Comparison of ENCODE assay signal across 8 cellular contexts in genomic region chr19:48994035-48994386, GRCh38. TPM values are rescaled to one million over a fixed set of nuclear protein-coding genes. Genes with fewer than 3 reads are reported as not detected.
A peak's percentile ranks its signal among the peaks of the same experiment; 100 is the strongest.
DNase-seq lines count a peak whose midpoint lies in the region; ATAC-seq lines count a peak whose summit lies in the region.
"Had no signal": no experiment of that assay in that cellular context is flagged by ENCODE, and none has a peak within 500 bp of the region (broad histone marks: within the 10 kb centered on the region; RNA-seq: fewer than 3 reads in every experiment).

No MANE protein-coding gene starts in this region.

- no peaks in the 10 kb centered on the region for H3K27me3 Mint-ChIP-seq in activated CD4-positive, alpha-beta memory T cell treated with anti-CD3 and anti-CD28 coated beads, Interleukin-2, amount 10 ng/mL, durations not matched to agents 7 days and 5 days
- no peaks in the 10 kb centered on the region for H3K27me3 Mint-ChIP-seq in stimulated activated memory B cell treated with anti-CD40 and anti-IgM and Interleukin-4, amounts not matched to agents 10 μg/mL and 1 μg/mL and 100 μg/mL, for 72 hours

- H3K9me3 Mint-ChIP-seq in activated CD4-positive, alpha-beta memory T cell treated with anti-CD3 and anti-CD28 coated beads, Interleukin-2, amount 10 ng/mL, durations not matched to agents 7 days and 5 days: no peaks in the 10 kb centered on the region
- no peaks in the 10 kb centered on the region for H3K9me3 Mint-ChIP-seq in stimulated activated memory B cell treated with anti-CD40 and anti-IgM and Interleukin-4, amounts not matched to agents 10 μg/mL and 1 μg/mL and 100 μg/mL, for 72 hours

- peak overlapping the region; percentile 37 for H3K9ac ChIP-seq in HUES48 (ENCODE audit: low read depth, low read length)

- DNase-seq in activated CD4-positive, alpha-beta memory T cell treated with anti-CD3 and anti-CD28 coated beads, Interleukin-2, amount 10 ng/mL, durations not matched to agents 7 days and 5 days: no peak
- no peak for DNase-seq in NCI-H1436 (lab: John Stamatoyannopoulos, UW)

- peaks cover 27% of the 10 kb centered on the region for H3K36me3 Mint-ChIP-seq in activated CD4-positive, alpha-beta memory T cell treated with anti-CD3 and anti-CD28 coated beads, Interleukin-2, amount 10 ng/mL, durations not matched to agents 7 days and 5 days (ENCODE audit: low read depth)
- peaks cover 35% of the 10 kb centered on the region for H3K36me3 Mint-ChIP-seq in stimulated activated memory B cell treated with anti-CD40 and anti-IgM and Interleukin-4, amounts not matched to agents 10 μg/mL and 1 μg/mL and 100 μg/mL, for 72 hours

- peak overlapping the region; percentile 82 for H3K27ac ChIP-seq in HUES48 (ENCODE audit: low read depth, low read length)

- peak overlapping the region; percentile 95 for H3K27ac Mint-ChIP-seq in activated CD4-positive, alpha-beta memory T cell treated with anti-CD3 and anti-CD28 coated beads, Interleukin-2, amount 10 ng/mL, durations not matched to agents 7 days and 5 days
- peak overlapping the region; percentile 93 for H3K27ac Mint-ChIP-seq in stimulated activated memory B cell treated with anti-CD40 and anti-IgM and Interleukin-4, amounts not matched to agents 10 μg/mL and 1 μg/mL and 100 μg/mL, for 72 hours

- H3K4me3 Mint-ChIP-seq in activated CD4-positive, alpha-beta memory T cell treated with anti-CD3 and anti-CD28 coated beads, Interleukin-2, amount 10 ng/mL, durations not matched to agents 7 days and 5 days: peak overlapping the region; percentile 98
- peak overlapping the region; percentile 88 for H3K4me3 Mint-ChIP-seq in stimulated activated memory B cell treated with anti-CD40 and anti-IgM and Interleukin-4, amounts not matched to agents 10 μg/mL and 1 μg/mL and 100 μg/mL, for 72 hours

- H3K9me3 ChIP-seq in HUES48 (ENCODE audit: control insufficient read depth, insufficient read depth, low read length): no peaks in the 10 kb centered on the region

- POLR2A ChIA-PET in activated CD4-positive, alpha-beta memory T cell treated with anti-CD3 and anti-CD28 coated beads, Interleukin-2, amount 10 ng/mL, durations not matched to agents 7 days and 5 days (lab: Charles Lee): interaction anchor here (0.6 to 2.7 kb wide), 23 partner anchors 10 to 650 kb away, joined by 3 to 16 read pairs (median 4); partner anchors contain the start of genes ALDH16A1, BAX, FTL and NUCB1

- peaks cover 51% of the 10 kb centered on the region for H3K4me1 Mint-ChIP-seq in activated CD4-positive, alpha-beta memory T cell treated with anti-CD3 and anti-CD28 coated beads, Interleukin-2, amount 10 ng/mL, durations not matched to agents 7 days and 5 days
- H3K4me1 Mint-ChIP-seq in stimulated activated memory B cell treated with anti-CD40 and anti-IgM and Interleukin-4, amounts not matched to agents 10 μg/mL and 1 μg/mL and 100 μg/mL, for 72 hours: peaks cover 60% of the 10 kb centered on the region

- no peaks in the 10 kb centered on the region for H3K27me3 ChIP-seq in HUES48 (ENCODE audit: control insufficient read depth, insufficient read depth, low read length)

- no peak for ATAC-seq in stimulated activated memory B cell treated with anti-CD40 and anti-IgM and Interleukin-4, amounts not matched to agents 10 μg/mL and 1 μg/mL and 100 μg/mL, for 72 hours
- no peak for ATAC-seq in HG02938 (IDR thresholded peaks at IDR 0.05; ENCODE audit: unreplicated experiment)
- ATAC-seq in GM21381 (IDR thresholded peaks at IDR 0.05; ENCODE audit: unreplicated experiment): no peak

- H3K36me3 ChIP-seq in HUES48 (ENCODE audit: control insufficient read depth, insufficient read depth, low read length): peaks cover 12% of the 10 kb centered on the region; the same call in 1 of the 2 replicates

- H3K4me3 ChIP-seq in HUES48 (ENCODE audit: low read depth, low read length) (peak overlapping the region; percentile 81), iPS-11a (ENCODE audit: low read depth, low read length) (peak overlapping the region; percentile 67)

- CTCF ChIA-PET in activated CD4-positive, alpha-beta memory T cell treated with anti-CD3 and anti-CD28 coated beads, Interleukin-2, amount 10 ng/mL, durations not matched to agents 7 days and 5 days (lab: Charles Lee): interaction anchor here (0.6 to 3.4 kb wide), 49 partner anchors 8 to 646 kb away, joined by 3 to 103 read pairs (median 5); partner anchors contain the start of genes ALDH16A1, BAX, BCAT2 and FTL

- peaks cover 7% of the 10 kb centered on the region; the same call in 1 of the 2 replicates for H3K4me1 ChIP-seq in HUES48 (ENCODE audit: control insufficient read depth, insufficient read depth, low read length)

RNA-seq across cellular contexts. Expression of gene RUVBL2, which starts 0.3 kb away (rescaled TPM):
- 10 to 100 TPM; 74.7 to 80.1 TPM for total RNA-seq in activated CD4-positive, alpha-beta memory T cell treated with anti-CD3 and anti-CD28 coated beads, Interleukin-2, amount 10 ng/mL, durations not matched to agents 7 days and 5 days

RNA-seq across cellular contexts. Expression of gene GYS1, which starts 0.9 kb away (rescaled TPM):
- 10 to 100 TPM; 55.1 to 56.3 TPM for total RNA-seq in activated CD4-positive, alpha-beta memory T cell treated with anti-CD3 and anti-CD28 coated beads, Interleukin-2, amount 10 ng/mL, durations not matched to agents 7 days and 5 days

RNA-seq across cellular contexts. Expression of gene LHB, which starts 22.9 kb away (rescaled TPM):
- under 1 TPM; 0.63 to 0.88 TPM for total RNA-seq in activated CD4-positive, alpha-beta memory T cell treated with anti-CD3 and anti-CD28 coated beads, Interleukin-2, amount 10 ng/mL, durations not matched to agents 7 days and 5 days
- total RNA-seq: omental fat pad had no signal

RNA-seq across cellular contexts. Expression of gene FTL, which starts 28.9 kb away (rescaled TPM):
- total RNA-seq in activated CD4-positive, alpha-beta memory T cell treated with anti-CD3 and anti-CD28 coated beads, Interleukin-2, amount 10 ng/mL, durations not matched to agents 7 days and 5 days: 1,000 to 10,000 TPM; 1,110 to 1,123 TPM

RNA-seq across cellular contexts. Expression of gene CGB3, which starts 30.1 kb away (rescaled TPM):
- not detected for total RNA-seq in activated CD4-positive, alpha-beta memory T cell treated with anti-CD3 and anti-CD28 coated beads, Interleukin-2, amount 10 ng/mL, durations not matched to agents 7 days and 5 days
- total RNA-seq: omental fat pad had no signal
